8 cellular contexts compared by ENCODE assay signal in the genomic region with DNA sequence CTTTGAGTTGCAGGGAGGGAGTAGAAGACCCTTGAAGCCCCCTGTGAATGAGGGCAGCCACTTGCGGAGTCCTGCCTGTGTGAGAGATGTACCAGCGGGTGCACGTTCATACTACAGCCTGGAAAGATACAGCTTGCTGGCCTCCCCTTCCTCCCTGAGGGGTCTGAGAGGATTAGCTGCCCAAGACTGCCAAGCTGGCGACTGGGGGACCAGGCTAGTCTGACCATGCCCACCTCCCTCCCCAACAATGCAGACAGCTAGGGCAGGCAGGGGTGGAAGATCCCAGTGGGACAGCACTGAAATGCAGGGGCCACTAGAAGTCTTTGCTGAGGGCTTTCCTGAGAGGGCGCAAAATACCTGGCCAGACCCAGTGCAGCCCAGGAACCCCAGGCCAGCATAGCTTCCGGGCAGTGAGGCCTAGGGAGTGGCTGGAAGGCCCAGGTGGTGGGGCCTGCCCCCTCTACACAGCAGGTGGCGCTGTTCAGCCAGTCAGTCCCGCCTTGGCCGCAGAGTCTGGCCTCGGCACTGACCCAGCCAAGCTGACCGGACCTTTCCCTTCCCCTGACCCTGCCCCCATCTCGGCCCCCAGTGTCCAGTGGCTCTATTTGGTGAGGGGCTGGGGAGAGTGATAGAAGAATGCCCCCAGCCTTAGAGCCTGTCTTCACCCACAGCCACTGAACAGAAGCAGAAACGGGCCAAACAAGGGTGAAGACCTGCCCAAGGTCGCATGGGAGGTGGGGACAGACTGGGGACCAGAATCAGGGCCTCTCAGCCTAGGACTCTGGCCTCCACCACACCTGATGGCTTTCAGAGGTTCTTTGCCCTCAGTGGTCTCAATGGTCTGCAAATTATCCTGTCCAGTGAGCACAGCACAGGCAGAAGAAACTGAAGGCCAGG. TPM values are rescaled to one million over a fixed set of nuclear protein-coding genes. Genes with fewer than 3 reads are reported as not detected.
DNase-seq lines count a peak whose midpoint lies in the region; ATAC-seq and TF ChIP-seq lines count a peak whose summit lies in the region.

No MANE protein-coding gene starts in this region.

- H3K23ac ChIP-seq in neuronal stem cell (ENCODE audit: low read depth, low read length, poor library complexity): no peak overlapping the region

- H2BK5ac ChIP-seq in neuronal stem cell (ENCODE audit: low read length): no peak overlapping the region

- no peak overlapping the region for H2BK120ac ChIP-seq in neuronal stem cell (ENCODE audit: low read depth, low read length)

- H4K8ac ChIP-seq in neuronal stem cell (ENCODE audit: low read depth, low read length): no peak overlapping the region

- no peak overlapping the region for H4K91ac ChIP-seq in neuronal stem cell (ENCODE audit: low read depth, low read length, poor library complexity)

- no peaks in the 10 kb centered on the region for H3K36me3 ChIP-seq in OCI-LY1 (ENCODE audit: insufficient read depth, low read length)
- peaks cover 5 to 7% of the 10 kb centered on the region in 2 donors for H3K36me3 ChIP-seq in neuronal stem cell (replicated peaks in 1 of 2; ENCODE audit: control insufficient read depth in 2 of 2, insufficient read depth in 2 of 2, low read length in 2 of 2)

- WGBS in neuronal stem cell (ENCODE audit: extremely low coverage in 2 of 2, insufficient read length in 2 of 2, insufficient replicate concordance in 1 of 2), 2 donors: no CpG with 5 or more reads among the region's 14 CpGs

- H3K4ac ChIP-seq in neuronal stem cell (ENCODE audit: low read length): no peak overlapping the region

- H3K79me2 ChIP-seq in OCI-LY1 (ENCODE audit: insufficient read depth, low read length): no peaks in the 10 kb centered on the region

- H3K27ac ChIP-seq in OCI-LY1 (ENCODE audit: low read depth, low read length, poor library complexity, severe bottlenecking): no peak overlapping the region
- H3K27ac ChIP-seq in neuronal stem cell (replicated peaks; ENCODE audit: low read length): no peak overlapping the region

- H2AK5ac ChIP-seq in neuronal stem cell (ENCODE audit: low read depth, low read length): peak overlapping the region; percentile 63

- no peak overlapping the region for H3K4me3 ChIP-seq in OCI-LY1 (ENCODE audit: low read depth, low read length, poor library complexity, severe bottlenecking)
- no peak overlapping the region for H3K4me3 ChIP-seq in neuronal stem cell (ENCODE audit: low read length in 2 of 2)

- no peaks in the 10 kb centered on the region for H4K20me1 ChIP-seq in OCI-LY1 (ENCODE audit: insufficient read depth, low read length)

- no peaks in the 10 kb centered on the region for H3K9me2 ChIP-seq in OCI-LY1 (ENCODE audit: low read depth, low read length)

- ATAC-seq in HG02588 (IDR thresholded peaks at IDR 0.05; ENCODE audit: unreplicated experiment): peak; percentile 53
- ATAC-seq in HG02884 (IDR thresholded peaks at IDR 0.05; ENCODE audit: unreplicated experiment): no peak
- ATAC-seq in HG03095 (IDR thresholded peaks at IDR 0.05; ENCODE audit: unreplicated experiment): no peak

- H3K9ac ChIP-seq in OCI-LY1 (ENCODE audit: low read length) (no peak overlapping the region), neuronal stem cell (ENCODE audit: low read depth, low read length, poor library complexity) (no peak overlapping the region)

- peak; percentile 83 for TF ChIP-seq CTCF in OCI-LY1 (IDR thresholded peaks at IDR 0.05; ENCODE audit: low read length)

- H3K4me2 ChIP-seq in OCI-LY1 (ENCODE audit: low read length) (no peak overlapping the region), neuronal stem cell (ENCODE audit: insufficient read depth, low read length, poor library complexity, severe bottlenecking) (no peak overlapping the region)

- H3K79me1 ChIP-seq in neuronal stem cell (ENCODE audit: low read depth, low read length): no peaks in the 10 kb centered on the region

- H3K18ac ChIP-seq in neuronal stem cell (ENCODE audit: low read length): no peak overlapping the region

- H3K9me3 ChIP-seq in OCI-LY1 (ENCODE audit: low read length): no peaks in the 10 kb centered on the region
- H3K9me3 ChIP-seq in neuronal stem cell (replicated peaks in 1 of 2; ENCODE audit: control insufficient read depth in 2 of 2, insufficient read depth in 1 of 2, low read depth in 1 of 2, low read length in 2 of 2): no peaks in the 10 kb centered on the region

- no peaks in the 10 kb centered on the region for H3F3A ChIP-seq in OCI-LY1 (ENCODE audit: insufficient read depth, low read length)

- H3K14ac ChIP-seq in neuronal stem cell (ENCODE audit: low read length): peak overlapping the region; percentile 6

- H3K4me1 ChIP-seq in OCI-LY1 (ENCODE audit: insufficient read depth, low read length, severe bottlenecking) (no peaks in the 10 kb centered on the region), neuronal stem cell (ENCODE audit: control insufficient read depth in 2 of 2, insufficient read depth in 1 of 2, low read depth in 1 of 2, low read length in 2 of 2) (peaks cover 24 to 44% of the 10 kb centered on the region in 2 donors)

- H2BK12ac ChIP-seq in neuronal stem cell (ENCODE audit: low read length): no peak overlapping the region

- peaks cover 6% of the 10 kb centered on the region; the same call in 1 of the 2 replicates for H3K27me3 ChIP-seq in OCI-LY1 (ENCODE audit: insufficient read depth, low read length)
- H3K27me3 ChIP-seq in neuronal stem cell (ENCODE audit: control insufficient read depth in 3 of 3, insufficient read depth in 3 of 3, low read depth in 1 of 3, low read length in 3 of 3): peaks cover 0 to 7% (median 0%) of the 10 kb centered on the region in 3 experiments

- H2AFZ ChIP-seq in OCI-LY1 (ENCODE audit: low read length): no peak overlapping the region
- H2AFZ ChIP-seq in neuronal stem cell (ENCODE audit: low read length): peak overlapping the region; percentile 76

- peak overlapping the region; percentile 76 for H2BK15ac ChIP-seq in neuronal stem cell (ENCODE audit: low read length)

- DNase-seq in ELF-1 (ENCODE audit: low read depth, low spot score) (peak; percentile 90), germinal center (ENCODE audit: low spot score) (peak; percentile 67), neuronal stem cell (ENCODE audit: low spot score) (peak; percentile 61)
- DNase-seq in activated effector memory CD4-positive, alpha-beta T cell treated with anti-CD3 and anti-CD28 coated beads, Interleukin-2, amount 50 U/mL, for 16 hours: peak; percentile 78

RNA-seq across cellular contexts. Expression of gene MYRF, which starts 4.8 kb away (rescaled TPM):
- polyA plus RNA-seq in neuronal stem cell (2013, experiment 1 of 2): 5.7 TPM
- polyA plus RNA-seq in neuronal stem cell (2013, experiment 2 of 2): 6.0 TPM

RNA-seq across cellular contexts. Expression of gene TMEM258, which starts 44.8 kb away (rescaled TPM):
- 258 TPM for polyA plus RNA-seq in neuronal stem cell (2013, experiment 1 of 2)
- polyA plus RNA-seq in neuronal stem cell (2013, experiment 2 of 2): 242 TPM

RNA-seq across cellular contexts. Expression of gene FEN1, which starts 45.1 kb away (rescaled TPM):
- 30.6 TPM for polyA plus RNA-seq in neuronal stem cell (2013, experiment 1 of 2)
- 31.0 TPM for polyA plus RNA-seq in neuronal stem cell (2013, experiment 2 of 2)
